ENCODE assay signal across 9 cellular contexts in genomic region chr5:58710871-58711270, GRCh38.
"Had no signal": no experiment of that assay in that cellular context is flagged by ENCODE, and none has a peak within 500 bp of the region (broad histone marks: within the 10 kb centered on the region; RNA-seq: fewer than 3 reads in every experiment).

No MANE protein-coding gene starts in this region.

- H3K36me3 ChIP-seq: HAP-1 had no signal

- H3K4me3 ChIP-seq: GM23248, GM23338, HAP-1 had no signal

- H3K9me3 ChIP-seq: HAP-1 had no signal

- H3K9ac ChIP-seq: GM23248 had no signal

- DNase-seq: GM23248, GOT3, H7, H9, HCEC 1CT, HFFc6 had no signal

- H3K27ac ChIP-seq: GM23248 had no signal

- H3K4me2 ChIP-seq: GM23338 had no signal

- ATAC-seq: GM23338, HCT116 had no signal

- H2AFZ ChIP-seq: GM23248, GM23338 had no signal
